ENCODE assay signal across 12 cellular contexts in the genomic region with DNA sequence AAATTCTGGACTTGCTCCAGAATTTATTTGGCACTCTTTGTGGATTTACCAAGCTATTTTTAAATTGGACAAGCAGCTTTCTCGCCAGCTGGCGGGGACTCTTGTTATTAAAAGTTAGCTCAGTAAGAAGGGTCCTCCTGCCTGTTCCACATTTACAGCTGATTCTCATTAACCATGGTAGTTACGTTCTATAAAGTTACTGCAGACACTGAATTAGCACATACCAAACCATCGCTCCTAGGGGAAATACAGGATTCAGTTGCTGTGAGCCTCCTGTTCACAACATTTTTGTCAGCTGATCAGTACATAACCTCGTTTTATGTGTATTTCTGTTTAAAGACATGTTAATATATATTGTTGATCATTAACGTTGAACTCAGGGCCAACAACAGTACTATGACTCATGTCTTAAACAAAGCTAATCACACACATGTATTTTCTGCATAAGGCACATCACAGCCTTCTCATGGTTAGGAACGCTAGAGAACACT. TPM values are rescaled to one million over a fixed set of nuclear protein-coding genes. Genes with fewer than 3 reads are reported as not detected.
A peak's percentile ranks its signal among the peaks of the same experiment; 100 is the strongest.
DNase-seq lines count a peak whose midpoint lies in the region; ATAC-seq and TF ChIP-seq lines count a peak whose summit lies in the region.
"Had no signal": no experiment of that assay in that cellular context is flagged by ENCODE, and none has a peak within 500 bp of the region (broad histone marks: within the 10 kb centered on the region; RNA-seq: fewer than 3 reads in every experiment).

No MANE protein-coding gene starts in this region.

- H3K9me3 ChIP-seq in breast epithelium (no peaks in the 10 kb centered on the region), mammary epithelial cell (replicated peaks; ENCODE audit: insufficient read depth, low read length) (no peaks in the 10 kb centered on the region), esophagus muscularis mucosa (no peaks in the 10 kb centered on the region), spleen (no peaks in the 10 kb centered on the region)

- H3K79me2 ChIP-seq in mammary epithelial cell (ENCODE audit: insufficient read depth, low read length): peaks cover 35% of the 10 kb centered on the region

- H3K4me3 ChIP-seq in breast epithelium (no peak overlapping the region), mammary epithelial cell (replicated peaks in 1 of 3; ENCODE audit: insufficient read depth in 1 of 3, low read depth in 2 of 3, low read length in 3 of 3) (no peak overlapping the region), esophagus muscularis mucosa (peak overlapping the region in 3 of 4 donors; percentile 2 to 26 (median 13)), H7 (ENCODE audit: insufficient read depth, low read depth, low read length) (no peak overlapping the region), spleen (no peak overlapping the region)

- no peaks in the 10 kb centered on the region for H4K20me1 ChIP-seq in mammary epithelial cell (ENCODE audit: insufficient read depth, low read length)

- H3K36me3 ChIP-seq in breast epithelium (no peaks in the 10 kb centered on the region), mammary epithelial cell (ENCODE audit: insufficient read depth, low read length) (peaks cover 21% of the 10 kb centered on the region), esophagus muscularis mucosa (peaks cover 12 to 48% (median 34%) of the 10 kb centered on the region in 4 donors), H7 (replicated peaks; ENCODE audit: control insufficient read depth, insufficient read depth, low read length) (peaks cover 17% of the 10 kb centered on the region), spleen (peaks cover 0 to 68% (median 21%) of the 10 kb centered on the region in 6 donors)

- no peak for TF ChIP-seq CTCF in breast epithelium (IDR thresholded peaks at IDR 0.05)
- TF ChIP-seq CTCF in mammary epithelial cell (conservative IDR thresholded peaks at IDR 0.05 in 1 of 2, IDR thresholded peaks at IDR 0.05 in 1 of 2; ENCODE audit: extremely low read depth in 1 of 2, insufficient read depth in 1 of 2, low read depth in 1 of 2, low read length in 2 of 2): no peak
- TF ChIP-seq CTCF in esophagus muscularis mucosa (IDR thresholded peaks at IDR 0.05): no peak
- TF ChIP-seq CTCF in spleen (IDR thresholded peaks at IDR 0.05 in 8 of 11, conservative IDR thresholded peaks at IDR 0.05 in 3 of 11): no peak

- WGBS in mammary epithelial cell (ENCODE audit: low coverage, missing lambda C conversion rate): 39% methylated on average over 7 of the region's 7 CpGs
- 34% methylated on average over 7 of the region's 7 CpGs for WGBS in esophagus muscularis mucosa
- WGBS in spleen, 5 donors: 72 to 82% (median 80%) methylated on average over 7 of the region's 7 CpGs

- ATAC-seq in HG02759 (IDR thresholded peaks at IDR 0.05; ENCODE audit: unreplicated experiment): no peak
- ATAC-seq: stimulated activated memory B cell treated with anti-CD40 and anti-IgM and Interleukin-4, amounts not matched to agents 10 μg/mL and 1 μg/mL and 100 μg/mL, for 72 hours had no signal

- no peak overlapping the region for H2AFZ ChIP-seq in mammary epithelial cell (ENCODE audit: low read depth, low read length)

- in situ Hi-C loops in mammary epithelial cell (cut with MboI; ENCODE audit: low sequenced_read_pairs in 2 of 2): loop anchor here in 1 of 2 donors (25.0 kb wide), 1 partner anchor 1175 kb away; no protein-coding TSS in a partner anchor

- H3K9ac ChIP-seq in mammary epithelial cell (ENCODE audit: insufficient read depth, low read length): no peak overlapping the region

- BruUV-seq in mammary epithelial cell (replicated peaks; lab: Mats Ljungman, UMichigan): no TSS peak

- TF ChIP-seq EP300 in esophagus muscularis mucosa (IDR thresholded peaks at IDR 0.05): no peak

- CTCF ChIA-PET in mammary epithelial cell (lab: Charles Lee; ENCODE audit: low non-redundant PET): no interaction called here

- dilution Hi-C loops in mammary epithelial cell (cut with HindIII; ENCODE audit: low sequenced_read_pairs): no loop called here

- H3K27ac ChIP-seq in breast epithelium: peak overlapping the region; percentile 6 to 63
- H3K27ac ChIP-seq in mammary epithelial cell (ENCODE audit: insufficient read depth, low read depth, low read length): no peak overlapping the region
- H3K27ac ChIP-seq in esophagus muscularis mucosa (replicated peaks in 1 of 4): peak overlapping the region; percentile 73 to 94 (median 89)
- H3K27ac ChIP-seq in spleen: no peak overlapping the region

- no peak for DNase-seq in breast epithelium (ENCODE audit: low spot score in 2 of 2)
- no peak for DNase-seq in mammary epithelial cell
- DNase-seq in esophagus muscularis mucosa (ENCODE audit: extremely low spot score): no peak
- DNase-seq in myocyte (ENCODE audit: low read depth): peak; percentile 61
- DNase-seq in H7: no peak
- no peak for DNase-seq in spleen
- no peak for DNase-seq in stimulated activated CD4-positive, alpha-beta T cell treated with anti-CD3 and anti-CD28 coated beads, Interleukin-2, amount 100 ng/mL, for 48 hours
- DNase-seq: NCI-H1048 had no signal

- H3K27me3 ChIP-seq in breast epithelium (no peaks in the 10 kb centered on the region), mammary epithelial cell (ENCODE audit: insufficient read depth, low read length) (no peaks in the 10 kb centered on the region), esophagus muscularis mucosa (no peaks in the 10 kb centered on the region), H7 (ENCODE audit: control insufficient read depth, insufficient read depth, low read length) (peaks cover 3% of the 10 kb centered on the region), spleen (replicated peaks in 1 of 7) (no peaks in the 10 kb centered on the region)

- H3K4me1 ChIP-seq in breast epithelium (peaks cover 0 to 15% of the 10 kb centered on the region in 2 donors), mammary epithelial cell (ENCODE audit: insufficient read depth, low read length) (peaks cover 16% of the 10 kb centered on the region), esophagus muscularis mucosa (peaks cover 44 to 78% (median 72%) of the 10 kb centered on the region in 4 donors), spleen (peaks cover 7 to 36% (median 22%) of the 10 kb centered on the region in 6 donors)

- no peak overlapping the region for H3K4me2 ChIP-seq in mammary epithelial cell (ENCODE audit: insufficient read depth, low read depth, low read length)

- intact Hi-C loops in breast epithelium (cut with DNase I; ENCODE audit: low total_unique reads) (no loop called here), mammary epithelial cell (cut with micrococcal nuclease) (no loop called here), esophagus muscularis mucosa (cut with DNase I) (loop anchor here (2.0 to 10.0 kb wide), 2 partner anchors 138 to 248 kb away; no protein-coding TSS in a partner anchor), spleen (cut with DNase I; ENCODE audit: low total_unique reads) (no loop called here)

- TF ChIP-seq POLR2A in breast epithelium (IDR thresholded peaks at IDR 0.05) (no peak), esophagus muscularis mucosa (IDR thresholded peaks at IDR 0.05; ENCODE audit: low read depth) (no peak), spleen (IDR thresholded peaks at IDR 0.05) (no peak)

RNA-seq across cellular contexts. Expression of a gene that starts 4.2 kb away (rescaled TPM):
- total RNA-seq in breast epithelium (10 to 100 TPM; 49.2 to 99.4 (median 97.5) TPM), mammary epithelial cell (100 to 1,000 TPM in 1 of 2 donors, 10 to 100 TPM in 1; 43.5 to 131 TPM), esophagus muscularis mucosa (100 to 1,000 TPM in 3 of 4 donors, 10 to 100 TPM in 1; 98.7 to 208 (median 141) TPM), myocyte (8.0 and 9.5 TPM in 2 replicates), spleen (10 to 100 TPM in 6 of 7 donors, 1 to 10 TPM in 1; 9.3 to 22.1 (median 13.3) TPM)
- polyA plus RNA-seq in mammary epithelial cell (51.9 TPM), spleen (10 to 100 TPM in 1 of 3 donors, 1 to 10 TPM in 2; 6.3 to 12.3 (median 7.7) TPM)
- 37.7 TPM for polyA minus RNA-seq in mammary epithelial cell
- polyA plus RNA-seq in myocyte (2012): 22.3 TPM
- 25.5 and 27.3 TPM in 2 replicates for total RNA-seq in H7 (2014; rRNA removed; shearing (Covaris generic))

RNA-seq across cellular contexts. Expression of a gene that starts 12.1 kb away (rescaled TPM):
- total RNA-seq in breast epithelium (under 1 TPM in 2 of 3 donors, not detected in 1; under 0.01 to 0.59 TPM), mammary epithelial cell (1 to 10 TPM in 1 of 2 donors, under 1 TPM in 1; 0.54 to 1.3 TPM), esophagus muscularis mucosa (under 1 TPM in 2 of 4 donors, not detected in 2; under 0.01 to 0.13 TPM), myocyte (0.03 and 0.05 TPM in 2 replicates), spleen (not detected)
- polyA plus RNA-seq in mammary epithelial cell (0.48 TPM), spleen (under 1 TPM in 2 of 3 donors, not detected in 1; 0.02 to 0.03 TPM)
- not detected for polyA minus RNA-seq in mammary epithelial cell
- polyA plus RNA-seq in myocyte (2012): 0.04 TPM
- 0.90 and 1.0 TPM in 2 replicates for total RNA-seq in H7 (2014; rRNA removed; shearing (Covaris generic))
- total RNA-seq: OCI-LY7 had no signal

RNA-seq across cellular contexts. Expression of a gene that starts 48.7 kb away (rescaled TPM):
- total RNA-seq in breast epithelium: not detected
- total RNA-seq in mammary epithelial cell: not detected
- polyA plus RNA-seq in mammary epithelial cell: not detected
- polyA minus RNA-seq in mammary epithelial cell: not detected
- total RNA-seq in esophagus muscularis mucosa: not detected
- not detected in 2 replicates for total RNA-seq in myocyte
- not detected for polyA plus RNA-seq in myocyte (2012)
- not detected in 2 replicates for total RNA-seq in H7 (2014; rRNA removed; shearing (Covaris generic))
- total RNA-seq in spleen: not detected
- polyA plus RNA-seq in spleen: not detected
- total RNA-seq: OCI-LY7 had no signal
- polyA plus RNA-seq: neural cell had no signal

Comparison
In these comparisons a context has a peak if more than half of its experiments do, and no peak if none do; other contexts are left out.
1. H3K27ac ChIP-seq: peak in breast epithelium (2 of 2) and esophagus muscularis mucosa (4 of 4); none in mammary epithelial cell (single experiment) and spleen (0 of 8).
2. H3K4me3 ChIP-seq: peak in esophagus muscularis mucosa (3 of 4); none in breast epithelium (0 of 3), mammary epithelial cell (0 of 3), H7 (single experiment) and spleen (0 of 8).